In the genomic region with DNA sequence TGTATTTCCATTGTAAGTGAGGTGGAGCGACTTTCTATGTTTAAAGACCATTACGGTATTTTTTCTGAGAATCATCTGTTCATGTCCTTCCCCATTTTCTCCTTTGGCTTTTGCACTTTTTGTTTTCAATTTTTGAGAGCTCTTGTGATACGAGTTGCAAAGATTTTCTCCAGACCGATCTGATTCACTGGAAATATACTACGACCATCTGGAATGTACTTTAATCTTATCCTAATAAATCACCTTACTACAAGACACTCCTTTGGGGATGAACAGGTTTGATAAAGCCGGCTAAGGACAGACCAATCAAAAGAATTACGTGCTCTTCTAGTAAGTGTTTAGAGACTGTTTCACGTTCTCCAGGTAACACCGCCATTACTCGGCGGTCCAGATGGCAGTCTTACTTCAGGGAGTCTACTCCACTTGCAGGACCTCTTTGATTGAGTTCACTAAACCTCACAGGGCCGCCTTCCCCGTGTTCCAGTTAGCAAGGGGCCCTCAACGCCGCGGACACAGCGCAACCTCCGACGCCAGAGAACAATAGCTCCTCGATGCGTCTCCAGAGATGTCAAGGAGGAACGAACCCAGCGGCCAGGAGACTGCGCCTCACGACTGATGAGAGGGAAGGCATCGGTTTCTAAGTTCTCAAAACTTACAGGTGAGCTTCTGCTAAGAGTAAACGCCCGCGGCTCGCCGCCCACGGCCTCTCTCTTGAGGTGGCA, we compare ENCODE assay signal across 8 cellular contexts. TPM values are rescaled to one million over a fixed set of nuclear protein-coding genes. Genes with fewer than 3 reads are reported as not detected.
DNase-seq lines count a peak whose midpoint lies in the region; ATAC-seq lines count a peak whose summit lies in the region.

No MANE protein-coding gene starts in this region.

- peak overlapping the region; percentile 97 for H3K4me3 Mint-ChIP-seq in activated naive CD8-positive, alpha-beta T cell treated with anti-CD3 and anti-CD28 coated beads for 36 hours
- H3K4me3 Mint-ChIP-seq in stimulated activated memory B cell treated with anti-CD40 and anti-IgM and Interleukin-4, amounts not matched to agents 10 μg/mL and 1 μg/mL and 100 μg/mL, for 72 hours = peak overlapping the region; percentile 95

- DNase-seq in AG08395 (ENCODE audit: low spot score) (peak; percentile 4), HuH-7 (ENCODE audit: low spot score) (peak; percentile 39)
- DNase-seq in activated naive CD8-positive, alpha-beta T cell treated with anti-CD3 and anti-CD28 coated beads for 36 hours = no peak
- no peak for DNase-seq in effector CD4-positive, alpha-beta T cell

- H3K4me3 ChIP-seq in iPS-18a (ENCODE audit: low read length) = peak overlapping the region; percentile 99

- peaks cover 6% of the 10 kb centered on the region for H3K36me3 ChIP-seq in iPS-18a (ENCODE audit: control insufficient read depth, low read depth, low read length)

- H3K27ac Mint-ChIP-seq in activated naive CD8-positive, alpha-beta T cell treated with anti-CD3 and anti-CD28 coated beads for 36 hours = peak overlapping the region; percentile 99
- peak overlapping the region; percentile 97 for H3K27ac Mint-ChIP-seq in stimulated activated memory B cell treated with anti-CD40 and anti-IgM and Interleukin-4, amounts not matched to agents 10 μg/mL and 1 μg/mL and 100 μg/mL, for 72 hours

- ATAC-seq in GM19043 (IDR thresholded peaks at IDR 0.05; ENCODE audit: low read depth, unreplicated experiment) = peak; percentile 16
- no peak for ATAC-seq in stimulated activated memory B cell treated with anti-CD40 and anti-IgM and Interleukin-4, amounts not matched to agents 10 μg/mL and 1 μg/mL and 100 μg/mL, for 72 hours
- no peak for ATAC-seq in GM18873 (IDR thresholded peaks at IDR 0.05; ENCODE audit: low FRiP score, unreplicated experiment)

- H3K27ac ChIP-seq in iPS-18a (ENCODE audit: low read length) = peak overlapping the region; percentile 98

- peaks cover 15% of the 10 kb centered on the region for H3K4me1 ChIP-seq in iPS-18a (ENCODE audit: control insufficient read depth, low read depth, low read length)

- H3K9me3 ChIP-seq in iPS-18a (ENCODE audit: control insufficient read depth, low read depth, low read length) = no peaks in the 10 kb centered on the region

- H3K27me3 Mint-ChIP-seq in activated naive CD8-positive, alpha-beta T cell treated with anti-CD3 and anti-CD28 coated beads for 36 hours = no peaks in the 10 kb centered on the region
- no peaks in the 10 kb centered on the region for H3K27me3 Mint-ChIP-seq in stimulated activated memory B cell treated with anti-CD40 and anti-IgM and Interleukin-4, amounts not matched to agents 10 μg/mL and 1 μg/mL and 100 μg/mL, for 72 hours

- peaks cover 2% of the 10 kb centered on the region for H3K9me3 Mint-ChIP-seq in activated naive CD8-positive, alpha-beta T cell treated with anti-CD3 and anti-CD28 coated beads for 36 hours
- no peaks in the 10 kb centered on the region for H3K9me3 Mint-ChIP-seq in stimulated activated memory B cell treated with anti-CD40 and anti-IgM and Interleukin-4, amounts not matched to agents 10 μg/mL and 1 μg/mL and 100 μg/mL, for 72 hours

- peaks cover 59% of the 10 kb centered on the region for H3K36me3 Mint-ChIP-seq in activated naive CD8-positive, alpha-beta T cell treated with anti-CD3 and anti-CD28 coated beads for 36 hours
- H3K36me3 Mint-ChIP-seq in stimulated activated memory B cell treated with anti-CD40 and anti-IgM and Interleukin-4, amounts not matched to agents 10 μg/mL and 1 μg/mL and 100 μg/mL, for 72 hours = peaks cover 25% of the 10 kb centered on the region

- H3K27me3 ChIP-seq in iPS-18a (ENCODE audit: control insufficient read depth, insufficient read depth, low read length) = no peaks in the 10 kb centered on the region

- H3K9ac ChIP-seq in iPS-18a (ENCODE audit: low read length) = peak overlapping the region; percentile 98

- H3K4me1 Mint-ChIP-seq in activated naive CD8-positive, alpha-beta T cell treated with anti-CD3 and anti-CD28 coated beads for 36 hours = peaks cover 32% of the 10 kb centered on the region
- H3K4me1 Mint-ChIP-seq in stimulated activated memory B cell treated with anti-CD40 and anti-IgM and Interleukin-4, amounts not matched to agents 10 μg/mL and 1 μg/mL and 100 μg/mL, for 72 hours = peaks cover 58% of the 10 kb centered on the region

RNA-seq across cellular contexts. Expression of gene WTAP, which starts 0.9 kb away (rescaled TPM):
- 100 to 1,000 TPM in 1 of 2 experiments, 10 to 100 TPM in 1; 98.3 to 101 TPM for total RNA-seq in activated naive CD8-positive, alpha-beta T cell treated with anti-CD3 and anti-CD28 coated beads for 36 hours

RNA-seq across cellular contexts. Expression of gene SOD2, which starts 33.3 kb away (rescaled TPM):
- total RNA-seq in activated naive CD8-positive, alpha-beta T cell treated with anti-CD3 and anti-CD28 coated beads for 36 hours = 100 to 1,000 TPM; 112 to 122 TPM

RNA-seq across cellular contexts. Expression of gene ACAT2, which starts 35.5 kb away (rescaled TPM):
- total RNA-seq in activated naive CD8-positive, alpha-beta T cell treated with anti-CD3 and anti-CD28 coated beads for 36 hours = 10 to 100 TPM; 67.8 to 68.4 TPM

Comparison
In these comparisons a context has a peak if more than half of its experiments do, and no peak if none do; other contexts are left out.
1. DNase-seq: peak in AG08395 (single experiment) and HuH-7 (single experiment); none in activated naive CD8-positive, alpha-beta T cell treated with anti-CD3 and anti-CD28 coated beads for 36 hours (single experiment) and effector CD4-positive, alpha-beta T cell (single experiment).